ENCODE assay signal across 17 cellular contexts in genomic region chr1:109265741-109266330, GRCh38. TPM values are rescaled to one million over a fixed set of nuclear protein-coding genes. Genes with fewer than 3 reads are reported as not detected.
DNase-seq lines count a peak whose midpoint lies in the region; ATAC-seq and TF ChIP-seq lines count a peak whose summit lies in the region.
"Had no signal": no experiment of that assay in that cellular context is flagged by ENCODE, and none has a peak within 500 bp of the region (broad histone marks: within the 10 kb centered on the region; RNA-seq: fewer than 3 reads in every experiment).

No MANE protein-coding gene starts in this region.

- H3K9me3 ChIP-seq in spleen: no peaks in the 10 kb centered on the region
- H3K9me3 ChIP-seq: Caco-2 had no signal

- WGBS in spleen, 5 donors: 91 to 96% (median 94%) methylated on average over 9 to 13 of the region's 13 CpGs

- H3K27me3 ChIP-seq in layer of hippocampus (ENCODE audit: control insufficient read depth, insufficient read depth, low read length): no peaks in the 10 kb centered on the region
- peaks cover 0 to 10% (median 0%) of the 10 kb centered on the region in 7 donors for H3K27me3 ChIP-seq in spleen (replicated peaks in 1 of 7)

- intact Hi-C loops in spleen (cut with DNase I; ENCODE audit: low total_unique reads): no loop called here

- no peak for TF ChIP-seq POLR2A in spleen (IDR thresholded peaks at IDR 0.05)

- no peak for TF ChIP-seq CTCF in spleen (IDR thresholded peaks at IDR 0.05 in 8 of 11, conservative IDR thresholded peaks at IDR 0.05 in 3 of 11)

- H3K36me3 ChIP-seq in spleen: no peaks in the 10 kb centered on the region

- H3K4me3 ChIP-seq in spleen: no peak overlapping the region

- H3K4me1 ChIP-seq in spleen: peaks cover 0 to 11% (median 7%) of the 10 kb centered on the region in 6 donors
- H3K4me1 ChIP-seq: Caco-2 had no signal

- no peak for ATAC-seq in GM21515 (IDR thresholded peaks at IDR 0.05; ENCODE audit: unreplicated experiment)
- ATAC-seq: HepG2 had no signal

- DNase-seq in activated CD8-positive, alpha-beta memory T cell treated with anti-CD3 and anti-CD28 coated beads, Interleukin-2, amount 50 U/mL, for 4 hours: peak; percentile 6
- DNase-seq in activated CD8-positive, alpha-beta memory T cell treated with anti-CD3 and anti-CD28 coated beads, Interleukin-2, amount 50 U/mL, for 48 hours: no peak
- DNase-seq in spleen (peak; percentile 71), MV-4-11 (lab: John Stamatoyannopoulos, UW) (no peak), NCI-H1436 treated with DMSO at 0.1 percent for 48 hours (lab: John Stamatoyannopoulos, UW) (no peak)
- DNase-seq: Caco-2; CD8-positive, alpha-beta memory T cell; DND-41; GDM1; GOT3; H9 had no signal

- H3K27ac ChIP-seq in angular gyrus (ENCODE audit: low read depth, low read length): peak overlapping the region; percentile 95
- peak overlapping the region; percentile 62 for H3K27ac ChIP-seq in layer of hippocampus (ENCODE audit: low read depth, low read length)
- no peak overlapping the region for H3K27ac ChIP-seq in spleen
- H3K27ac ChIP-seq: 22Rv1 had no signal

RNA-seq across cellular contexts. Expression of gene CELSR2, which starts 16.5 kb away (rescaled TPM):
- total RNA-seq in spleen: 1 to 10 TPM in 5 of 7 donors, under 1 TPM in 2; 0.79 to 2.9 (median 1.4) TPM
- polyA plus RNA-seq in spleen: under 1 TPM; 0.20 to 0.54 (median 0.46) TPM

RNA-seq across cellular contexts. Expression of gene PSRC1, which starts 17.1 kb away (rescaled TPM):
- 1 to 10 TPM; 2.0 to 9.3 (median 3.1) TPM for total RNA-seq in spleen
- polyA plus RNA-seq in spleen: 1 to 10 TPM; 3.5 to 3.9 (median 3.5) TPM

RNA-seq across cellular contexts. Expression of gene MYBPHL, which starts 41.0 kb away (rescaled TPM):
- total RNA-seq in spleen: not detected
- not detected for polyA plus RNA-seq in spleen
- total RNA-seq: A673; Caco-2; CD8-positive, alpha-beta memory T cell had no signal
- polyA plus RNA-seq: CD8-positive, alpha-beta memory T cell had no signal

RNA-seq across cellular contexts. Expression of gene SARS1, which starts 52.1 kb away (rescaled TPM):
- 100 to 1,000 TPM in 3 of 7 donors, 10 to 100 TPM in 4; 98.5 to 138 (median 99.4) TPM for total RNA-seq in spleen
- polyA plus RNA-seq in spleen: 10 to 100 TPM; 47.2 to 63.2 (median 50.1) TPM

Comparison
In these comparisons a context has a peak if more than half of its experiments do, and no peak if none do; other contexts are left out.
1. DNase-seq: peak in activated CD8-positive, alpha-beta memory T cell treated with anti-CD3 and anti-CD28 coated beads, Interleukin-2, amount 50 U/mL, for 4 hours (single experiment) and spleen (single experiment); none in activated CD8-positive, alpha-beta memory T cell treated with anti-CD3 and anti-CD28 coated beads, Interleukin-2, amount 50 U/mL, for 48 hours (single experiment), MV-4-11 (single experiment) and NCI-H1436 treated with DMSO at 0.1 percent for 48 hours (single experiment).
2. H3K27ac ChIP-seq: peak in angular gyrus (single experiment) and layer of hippocampus (single experiment); none in spleen (0 of 8).